Comparison of ENCODE assay signal across 13 cellular contexts in the genomic region with DNA sequence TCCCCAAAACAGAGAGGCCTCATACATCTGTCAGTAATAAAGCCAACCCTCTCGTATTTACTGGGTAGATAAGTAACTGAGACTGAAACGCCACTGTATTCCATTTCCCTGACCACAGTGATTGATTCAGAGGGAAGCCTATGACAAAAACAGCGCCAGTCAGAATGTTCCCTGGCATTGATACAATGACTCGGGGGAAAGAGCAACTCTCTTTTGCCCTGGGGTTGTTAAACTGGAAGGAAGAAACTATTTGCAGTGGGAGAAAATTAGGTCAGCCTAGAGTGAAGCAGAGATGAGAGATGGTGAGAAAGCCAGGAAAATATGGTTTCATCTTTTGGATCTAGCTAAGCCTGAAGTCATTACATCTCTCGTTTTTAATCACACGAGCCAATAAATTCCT. TPM values are rescaled to one million over a fixed set of nuclear protein-coding genes. Genes with fewer than 3 reads are reported as not detected.
DNase-seq lines count a peak whose midpoint lies in the region; ATAC-seq and TF ChIP-seq lines count a peak whose summit lies in the region.
"Had no signal": no experiment of that assay in that cellular context is flagged by ENCODE, and none has a peak within 500 bp of the region (broad histone marks: within the 10 kb centered on the region; RNA-seq: fewer than 3 reads in every experiment).

No MANE protein-coding gene starts in this region.

- no peak overlapping the region for H2BK12ac ChIP-seq in trophoblast cell (ENCODE audit: low read length)

- H3K18ac ChIP-seq in trophoblast cell (ENCODE audit: low read length), result no peak overlapping the region

- ATAC-seq in HG03571 (IDR thresholded peaks at IDR 0.05; ENCODE audit: unreplicated experiment), result no peak

- no peak overlapping the region for H3K4ac ChIP-seq in trophoblast cell (ENCODE audit: low read depth, low read length)

- H3K4me2 ChIP-seq in SK-N-SH, result no peak overlapping the region
- no peak overlapping the region for H3K4me2 ChIP-seq in trophoblast cell (ENCODE audit: low read length)

- H3K27ac Mint-ChIP-seq in osteocyte (ENCODE audit: unreplicated experiment), result no peak overlapping the region
- H3K27ac Mint-ChIP-seq: activated T-helper 2 cell treated with anti-CD3 and anti-CD28 coated beads, Interferon-gamma antibody, Interleukin-2, Interleukin-4, amounts not matched to agents 10 μg/mL and 5 μg/mL and 100 μg/mL, durations not matched to agents 14 hours and 24 hours and 36 hours had no signal

- no peaks in the 10 kb centered on the region for H3K36me3 Mint-ChIP-seq in osteocyte (ENCODE audit: unreplicated experiment)

- CTCF ChIA-PET in SK-N-SH (lab: Yijun Ruan, JAX), result interaction anchor here (1.1 to 5.9 kb wide), 3 partner anchors 10 to 146 kb away, joined by 3 to 73 read pairs (median 7); no protein-coding TSS in a partner anchor

- H3K9me3 Mint-ChIP-seq in osteocyte (ENCODE audit: unreplicated experiment), result no peaks in the 10 kb centered on the region
- H3K9me3 Mint-ChIP-seq: activated T-helper 2 cell treated with anti-CD3 and anti-CD28 coated beads, Interferon-gamma antibody, Interleukin-2, Interleukin-4, amounts not matched to agents 10 μg/mL and 5 μg/mL and 100 μg/mL, durations not matched to agents 14 hours and 24 hours and 36 hours had no signal

- H3K4me1 ChIP-seq in SK-N-SH (ENCODE audit: control insufficient read depth in 1 of 2, insufficient read depth in 2 of 2, low read depth in 1 of 2, low read length in 1 of 2) (peaks cover 3% of the 10 kb centered on the region in 2 experiments; a peak in 1 of 4 replicates), trophoblast cell (ENCODE audit: control insufficient read depth in 1 of 2, insufficient read depth in 2 of 2, low read length in 2 of 2) (no peaks in the 10 kb centered on the region)
- H3K4me1 ChIP-seq: spleen had no signal

- no peaks in the 10 kb centered on the region for H3K9me2 ChIP-seq in SK-N-SH

- H4K8ac ChIP-seq in trophoblast cell (ENCODE audit: low read depth, low read length), result no peak overlapping the region

- no peak overlapping the region for H2AK5ac ChIP-seq in trophoblast cell (ENCODE audit: low read length)

- H2BK5ac ChIP-seq in trophoblast cell (ENCODE audit: low read depth, low read length, poor library complexity), result no peak overlapping the region

- no peak overlapping the region for H3K9ac ChIP-seq in SK-N-SH
- H3K9ac ChIP-seq in trophoblast cell (ENCODE audit: low read length), result no peak overlapping the region

- H4K91ac ChIP-seq in trophoblast cell (ENCODE audit: low read depth, low read length), result no peak overlapping the region

- POLR2A ChIA-PET in SK-N-SH (lab: Yijun Ruan, JAX), result no interaction called here

- peak; percentile 61 for DNase-seq in AG08395 (ENCODE audit: low spot score)
- DNase-seq in SK-N-SH, result peak; percentile 27
- DNase-seq in fibroblast of villous mesenchyme (ENCODE audit: low read depth), result peak; percentile 40
- peak; percentile 42 to 75 for DNase-seq in trophoblast cell
- no peak for DNase-seq in osteocyte (ENCODE audit: extremely low spot score, unreplicated experiment)
- DNase-seq in activated T-cell treated with anti-CD3 and anti-CD28 coated beads, Interleukin-2, amount 50 U/mL, for 48 hours, result no peak
- DNase-seq in activated T-cell treated with anti-CD3 and anti-CD28 coated beads, Interleukin-2, amount 50 U/mL, for 1 hour, result no peak
- DNase-seq: activated CD4-positive, alpha-beta T cell treated with anti-CD3 and anti-CD28 coated beads, Interleukin-2, amount 50 U/mL, for 1 hour; brain microvascular endothelial cell; MM.1S; spleen had no signal

- H3K9me3 ChIP-seq in SK-N-SH (no peaks in the 10 kb centered on the region), trophoblast cell (ENCODE audit: insufficient read depth, low read depth, low read length) (peaks cover 3% of the 10 kb centered on the region)
- H3K9me3 ChIP-seq: spleen had no signal

- no peaks in the 10 kb centered on the region for H3K79me2 ChIP-seq in SK-N-SH (ENCODE audit: insufficient read depth)
- no peaks in the 10 kb centered on the region for H3K79me2 ChIP-seq in trophoblast cell (ENCODE audit: control insufficient read depth, insufficient read depth, low read length, poor library complexity)

- H3K4me3 ChIP-seq in SK-N-SH (ENCODE audit: low read depth in 2 of 2, low read length in 1 of 2) (no peak overlapping the region), fibroblast of villous mesenchyme (ENCODE audit: low read depth, low read length) (no peak overlapping the region), trophoblast cell (ENCODE audit: low read depth, low read length) (no peak overlapping the region)
- H3K4me3 ChIP-seq: spleen had no signal

- no peak overlapping the region for H3K14ac ChIP-seq in trophoblast cell (ENCODE audit: low read length)

- H3K36me3 ChIP-seq in SK-N-SH (replicated peaks in 1 of 2; ENCODE audit: control insufficient read depth in 1 of 2, insufficient read depth in 2 of 2, low read length in 1 of 2) (no peaks in the 10 kb centered on the region), trophoblast cell (ENCODE audit: control insufficient read depth in 1 of 2, insufficient read depth in 2 of 2, low read length in 2 of 2) (no peaks in the 10 kb centered on the region)
- H3K36me3 ChIP-seq: brain microvascular endothelial cell, spleen had no signal

- H2AFZ ChIP-seq in SK-N-SH (ENCODE audit: low read depth) (no peak overlapping the region), trophoblast cell (ENCODE audit: insufficient read depth, low read length, poor library complexity) (no peak overlapping the region)

- TF ChIP-seq CTCF in SK-N-SH (IDR thresholded peaks at IDR 0.05) (no peak), fibroblast of villous mesenchyme (IDR thresholded peaks at IDR 0.05; ENCODE audit: insufficient read depth, low read depth, low read length) (no peak), osteocyte (IDR thresholded peaks at IDR 0.05) (no peak)

- no peaks in the 10 kb centered on the region for H3F3A ChIP-seq in SK-N-SH (replicated peaks; ENCODE audit: insufficient read depth)

- H3K23ac ChIP-seq in trophoblast cell (ENCODE audit: low read length), result no peak overlapping the region

- H3K79me1 ChIP-seq in trophoblast cell (ENCODE audit: low read length), result no peaks in the 10 kb centered on the region

- no peaks in the 10 kb centered on the region for H3K27me3 ChIP-seq in SK-N-SH (ENCODE audit: insufficient read depth)
- no peaks in the 10 kb centered on the region for H3K27me3 ChIP-seq in trophoblast cell (ENCODE audit: insufficient read depth, low read length)
- H3K27me3 ChIP-seq: brain microvascular endothelial cell, spleen had no signal

- no peak overlapping the region for H2BK120ac ChIP-seq in trophoblast cell (ENCODE audit: insufficient read depth, low read length, poor library complexity)

- H3K27ac ChIP-seq in SK-N-SH (ENCODE audit: low read depth in 2 of 2, low read length in 1 of 2) (peak overlapping the region in 1 of 2 experiments; percentile 32; a peak in 1 of 4 replicates), trophoblast cell (ENCODE audit: low read depth, low read length) (no peak overlapping the region)
- H3K27ac ChIP-seq: brain microvascular endothelial cell, spleen had no signal

- TF ChIP-seq EP300 in SK-N-SH (IDR thresholded peaks at IDR 0.05; ENCODE audit: borderline replicate concordance in 1 of 2, low read depth in 1 of 2, low read length in 1 of 2), result no peak

- TF ChIP-seq RAD21 in SK-N-SH (IDR thresholded peaks at IDR 0.05; ENCODE audit: low read length), result no peak

- no peak overlapping the region for H4K12ac ChIP-seq in trophoblast cell (ENCODE audit: low read depth, low read length)

- peaks cover 15% of the 10 kb centered on the region for H3K4me1 Mint-ChIP-seq in osteocyte (ENCODE audit: unreplicated experiment)

- 50% methylated on average over 6 of the region's 6 CpGs for WGBS in SK-N-SH (ENCODE audit: low lambda C conversion rate)
- WGBS in trophoblast cell (ENCODE audit: extremely low coverage, insufficient coverage, insufficient read length), result no CpG with 5 or more reads among the region's 6 CpGs

- H4K20me1 ChIP-seq in SK-N-SH (ENCODE audit: insufficient read depth), result no peaks in the 10 kb centered on the region

- no peaks in the 10 kb centered on the region for H3K27me3 Mint-ChIP-seq in osteocyte (ENCODE audit: unreplicated experiment)

- no peak overlapping the region for H3K4me3 Mint-ChIP-seq in osteocyte (ENCODE audit: unreplicated experiment)

TF ChIP-seq in SK-N-SH, 30 proteins besides CTCF, POLR2A, EP300 and RAD21 (continues in another document):
- TF ChIP-seq USF2 (IDR thresholded peaks at IDR 0.05; ENCODE audit: borderline replicate concordance, low read depth, low read length), result no peak
- TF ChIP-seq RCOR1 (IDR thresholded peaks at IDR 0.05; ENCODE audit: low read length), result no peak
- no peak for TF ChIP-seq PBX3 (IDR thresholded peaks at IDR 0.05)
- no peak for TF ChIP-seq YY1 (IDR thresholded peaks at IDR 0.05; ENCODE audit: low read depth)
- no peak for TF ChIP-seq FOXM1 (IDR thresholded peaks at IDR 0.05; ENCODE audit: low read depth)
- TF ChIP-seq EZH2phosphoT487 (IDR thresholded peaks at IDR 0.05; ENCODE audit: borderline replicate concordance, low read depth), result no peak

RNA-seq across cellular contexts. Expression of gene RBFOX2, which starts 48.6 kb away (rescaled TPM):
- 115 and 151 TPM in 2 replicates for polyA plus RNA-seq in SK-N-SH (2012; rRNA removed)
- 92.8 and 114 TPM in 2 replicates for polyA plus RNA-seq in SK-N-SH (2012; cell fraction: cytosol; rRNA removed)
- 125 and 168 TPM in 2 replicates for polyA plus RNA-seq in SK-N-SH (2012; cell fraction: nucleus; rRNA removed)
- total RNA-seq in fibroblast of villous mesenchyme, result 160 and 174 TPM in 2 replicates
- polyA plus RNA-seq in trophoblast cell (2013), result 91.2 and 98.7 TPM in 2 replicates
- 151 and 153 TPM in 2 replicates for total RNA-seq in osteocyte

Comparison
In these comparisons a context has a peak if more than half of its experiments do, and no peak if none do; other contexts are left out.
1. DNase-seq: peak in AG08395 (single experiment), SK-N-SH (single experiment), fibroblast of villous mesenchyme (single experiment) and trophoblast cell (2 of 2); none in osteocyte (single experiment), activated T-cell treated with anti-CD3 and anti-CD28 coated beads, Interleukin-2, amount 50 U/mL, for 48 hours (0 of 2) and activated T-cell treated with anti-CD3 and anti-CD28 coated beads, Interleukin-2, amount 50 U/mL, for 1 hour (single experiment).